Comparison of ENCODE assay signal across 9 cellular contexts in genomic region chr2:196249860-196250259, GRCh38.
DNase-seq lines count a peak whose midpoint lies in the region; ATAC-seq, FAIRE-seq and TF ChIP-seq lines count a peak whose summit lies in the region.
"Had no signal": no experiment of that assay in that cellular context is flagged by ENCODE, and none has a peak within 500 bp of the region (broad histone marks: within the 10 kb centered on the region; RNA-seq: fewer than 3 reads in every experiment).

No MANE protein-coding gene starts in this region.

- DNase-seq in AG20443 (ENCODE audit: low spot score) (peak; percentile 43), GM19239 (ENCODE audit: insufficient read length, low spot score) (no peak), T-cell (no peak), osteoblast (ENCODE audit: insufficient read length, low spot score, missing footprints) (peak; percentile 69), foreskin melanocyte (no peak), NCI-H187 treated with DMSO at 0.1 percent for 48 hours (lab: John Stamatoyannopoulos, UW) (no peak)
- DNase-seq in stimulated activated CD4-positive, alpha-beta T cell treated with anti-CD3 and anti-CD28 coated beads, Interleukin-4, amount 100 ng/mL, for 24 hours = no peak

- peaks cover 7% of the 10 kb centered on the region for H3K36me3 ChIP-seq in osteoblast (ENCODE audit: insufficient read depth, low read length)

- POLR2A ChIA-PET in T-cell (lab: Charles Lee) = interaction anchor here in 1 of 2 donors (0.5 kb wide), 1 partner anchor 152 kb away, joined by 10 read pairs; no protein-coding TSS in a partner anchor

- no peaks in the 10 kb centered on the region for H3K27me3 Mint-ChIP-seq in T-cell

- H2AFZ ChIP-seq in osteoblast (ENCODE audit: low read length) = no peak overlapping the region

- FAIRE-seq in GM19239 (lab: Jason Lieb, UNC) = peak; percentile 55

- TF ChIP-seq CTCF in osteoblast (IDR thresholded peaks at IDR 0.05; ENCODE audit: extremely low read depth, low read depth, low read length) = no peak

- CTCF ChIA-PET in T-cell (lab: Charles Lee) = interaction anchor here (0.6 to 1.5 kb wide), 3 partner anchors 10 to 59 kb away, joined by 3 to 6 read pairs (median 4); no protein-coding TSS in a partner anchor

- peak overlapping the region; percentile 41 for H3K4me2 ChIP-seq in osteoblast (ENCODE audit: insufficient read depth, low read length)

- ATAC-seq in HG03159 (IDR thresholded peaks at IDR 0.05; ENCODE audit: unreplicated experiment) = peak; percentile 72
- ATAC-seq in T-cell (replicated peaks in 1 of 4) = peak; percentile 57 to 68 (median 66)

- H3K4me1 Mint-ChIP-seq in T-cell = peaks cover 78 to 84% (median 79%) of the 10 kb centered on the region in 3 donors

- no peak overlapping the region for H3K4me3 ChIP-seq in osteoblast (ENCODE audit: insufficient read depth, low read length)
- H3K4me3 ChIP-seq: skin epidermis had no signal

- H3K9me3 Mint-ChIP-seq in T-cell = peaks cover 0 to 4% (median 0%) of the 10 kb centered on the region in 3 donors

- H3K27ac Mint-ChIP-seq in T-cell = peak overlapping the region; percentile 68 to 76

- H3K36me3 Mint-ChIP-seq in T-cell = no peaks in the 10 kb centered on the region

- H3K79me2 ChIP-seq in osteoblast (ENCODE audit: insufficient read depth, low read length) = peaks cover 2% of the 10 kb centered on the region

- H4K20me1 ChIP-seq in osteoblast (ENCODE audit: insufficient read depth, low read length) = no peaks in the 10 kb centered on the region

- H3K4me3 Mint-ChIP-seq in T-cell = peak overlapping the region in 1 of 3 donors; percentile 44

- H3K4me1 ChIP-seq in osteoblast (ENCODE audit: insufficient read depth, low read length) = peaks cover 62% of the 10 kb centered on the region

- no peaks in the 10 kb centered on the region for H3K9me3 ChIP-seq in osteoblast (ENCODE audit: low read depth, low read length)

- H3K27me3 ChIP-seq in osteoblast (ENCODE audit: insufficient read depth, low read length) = no peaks in the 10 kb centered on the region

- H3K27ac ChIP-seq in osteoblast (ENCODE audit: low read depth, low read length) = peak overlapping the region; percentile 91

Comparison
In these comparisons a context has a peak if more than half of its experiments do, and no peak if none do; other contexts are left out.
1. DNase-seq: peak in AG20443 (single experiment) and osteoblast (single experiment); none in GM19239 (single experiment), T-cell (0 of 34), foreskin melanocyte (single experiment), NCI-H187 treated with DMSO at 0.1 percent for 48 hours (single experiment) and stimulated activated CD4-positive, alpha-beta T cell treated with anti-CD3 and anti-CD28 coated beads, Interleukin-4, amount 100 ng/mL, for 24 hours (single experiment).